In genomic region chr2:51998890-51999289, GRCh38 we compare ENCODE assay signal across 38 cellular contexts.
"Had no signal": no experiment of that assay in that cellular context is flagged by ENCODE, and none has a peak within 500 bp of the region (broad histone marks: within the 10 kb centered on the region; RNA-seq: fewer than 3 reads in every experiment).

No MANE protein-coding gene starts in this region.

- H3K27ac ChIP-seq: adrenal gland, ascending aorta, body of pancreas, brain microvascular endothelial cell, breast epithelium, cardiac muscle cell had no signal

- H3K4me1 ChIP-seq: adrenal gland, body of pancreas, breast epithelium had no signal

- H3K4me3 Mint-ChIP-seq: activated naive CD4-positive, alpha-beta T cell treated with anti-CD3 and anti-CD28 coated beads for 36 hours; activated naive CD4-positive, alpha-beta T cell treated with anti-CD3 and anti-CD28 coated beads, Interleukin-2, amount 10 ng/mL, durations not matched to agents 7 days and 5 days; activated naive CD4-positive, alpha-beta T cell treated with anti-CD3 and anti-CD28 coated beads, Interleukin-2, amount 50 U/mL, for 24 hours; activated naive CD8-positive, alpha-beta T cell; activated naive CD8-positive, alpha-beta T cell treated with anti-CD3 and anti-CD28 coated beads for 36 hours; activated naive CD8-positive, alpha-beta T cell treated with anti-CD3 and anti-CD28 coated beads, Interleukin-2, amount 10 ng/mL, durations not matched to agents 7 days and 5 days; activated naive CD8-positive, alpha-beta T cell treated with anti-CD3 and anti-CD28 coated beads, Interleukin-2, amount 50 U/mL, for 24 hours; activated T-cell treated with anti-CD3 and anti-CD28 coated beads, Interleukin-2, amount 50 U/mL, for 24 hours; activated T-cell treated with anti-CD3 and anti-CD28 coated beads, Interleukin-2, amount 50 U/mL, for 4 hours; activated T-cell treated with anti-CD3 and anti-CD28 coated beads, Interleukin-2, amount 50 U/mL, for 72 hours; activated T-helper 1 cell treated with anti-CD3 and anti-CD28 coated beads, Interleukin-12 subunit alpha, Interleukin-12 subunit beta, Interleukin-2, Interleukin-4 antibody, amounts not matched to agents 30 ng/mL and 10 ng/mL and 1 ng/mL, durations not matched to agents 14 hours and 24 hours and 36 hours; activated T-helper 17 cell treated with anti-CD3 and anti-CD28 coated beads, Interleukin-2, amount 50 U/mL, for 72 hours; brain; central memory CD8-positive, alpha-beta T cell had no signal

- H3K4me1 Mint-ChIP-seq: activated naive CD4-positive, alpha-beta T cell treated with anti-CD3 and anti-CD28 coated beads, Interleukin-2, amount 10 ng/mL, durations not matched to agents 7 days and 5 days; activated naive CD4-positive, alpha-beta T cell treated with anti-CD3 and anti-CD28 coated beads, Interleukin-2, amount 50 U/mL, for 24 hours; activated naive CD8-positive, alpha-beta T cell treated with anti-CD3 and anti-CD28 coated beads for 36 hours; activated naive CD8-positive, alpha-beta T cell treated with anti-CD3 and anti-CD28 coated beads, Interleukin-2, amount 10 ng/mL, durations not matched to agents 7 days and 5 days; activated naive CD8-positive, alpha-beta T cell treated with anti-CD3 and anti-CD28 coated beads, Interleukin-2, amount 50 U/mL, for 24 hours; activated T-helper 17 cell treated with anti-CD3 and anti-CD28 coated beads, Interleukin-2, amount 50 U/mL, for 72 hours; central memory CD8-positive, alpha-beta T cell had no signal

- H3K36me3 ChIP-seq: adrenal gland, ascending aorta, brain microvascular endothelial cell, breast epithelium, cardiac muscle cell had no signal

- DNase-seq: activated effector memory CD4-positive, alpha-beta T cell treated with anti-CD3 and anti-CD28 coated beads, Interleukin-2, amount 50 U/mL, for 16 hours; activated effector memory CD4-positive, alpha-beta T cell treated with Interleukin-2 at 50 U/mL for 16 hours; activated gamma-delta T cell; activated gamma-delta T cell treated with Interleukin-2 at 50 U/mL for 16 hours; activated naive CD4-positive, alpha-beta T cell; activated naive CD4-positive, alpha-beta T cell treated with anti-CD3 and anti-CD28 coated beads for 36 hours; activated naive CD4-positive, alpha-beta T cell treated with anti-CD3 and anti-CD28 coated beads, Interleukin-2, amount 10 ng/mL, durations not matched to agents 7 days and 5 days; activated naive CD4-positive, alpha-beta T cell treated with anti-CD3 and anti-CD28 coated beads, Interleukin-2, amount 50 U/mL, for 16 hours; activated naive CD4-positive, alpha-beta T cell treated with Interleukin-2 at 50 U/mL for 16 hours; activated naive CD8-positive, alpha-beta T cell treated with anti-CD3 and anti-CD28 coated beads for 36 hours; activated naive CD8-positive, alpha-beta T cell treated with anti-CD3 and anti-CD28 coated beads, Interleukin-2, amount 10 ng/mL, durations not matched to agents 7 days and 5 days; activated naive CD8-positive, alpha-beta T cell treated with anti-CD3 and anti-CD28 coated beads, Interleukin-2, amount 50 U/mL, for 24 hours; activated T-cell treated with anti-CD3 and anti-CD28 coated beads, Interleukin-2, amount 50 U/mL, for 1 hour; activated T-cell treated with anti-CD3 and anti-CD28 coated beads, Interleukin-2, amount 50 U/mL, for 24 hours; activated T-cell treated with anti-CD3 and anti-CD28 coated beads, Interleukin-2, amount 50 U/mL, for 4 hours; activated T-cell treated with anti-CD3 and anti-CD28 coated beads, Interleukin-2, amount 50 U/mL, for 48 hours; activated T-cell treated with anti-CD3 and anti-CD28 coated beads, Interleukin-2, amount 50 U/mL, for 72 hours; adrenal gland; amniotic stem cell; amygdala; anterior cingulate cortex; aorta; body of pancreas; brain microvascular endothelial cell; caudate nucleus; central memory CD4-positive, alpha-beta T cell; cerebellar nuclear complex had no signal

- H3K27me3 ChIP-seq: adrenal gland, ascending aorta, body of pancreas, brain microvascular endothelial cell, breast epithelium, cardiac muscle cell had no signal

- H3K27ac Mint-ChIP-seq: activated naive CD4-positive, alpha-beta T cell treated with anti-CD3 and anti-CD28 coated beads for 36 hours; activated naive CD4-positive, alpha-beta T cell treated with anti-CD3 and anti-CD28 coated beads, Interleukin-2, amount 10 ng/mL, durations not matched to agents 7 days and 5 days; activated naive CD4-positive, alpha-beta T cell treated with anti-CD3 and anti-CD28 coated beads, Interleukin-2, amount 50 U/mL, for 24 hours; activated naive CD4-positive, alpha-beta T cell treated with anti-CD3 and anti-CD28 coated beads, Interleukin-2, amount 50 U/mL, for 72 hours; activated naive CD8-positive, alpha-beta T cell; activated naive CD8-positive, alpha-beta T cell treated with anti-CD3 and anti-CD28 coated beads for 36 hours; activated naive CD8-positive, alpha-beta T cell treated with anti-CD3 and anti-CD28 coated beads, Interleukin-2, amount 10 ng/mL, durations not matched to agents 7 days and 5 days; activated naive CD8-positive, alpha-beta T cell treated with anti-CD3 and anti-CD28 coated beads, Interleukin-2, amount 50 U/mL, for 24 hours; activated T-cell treated with anti-CD3 and anti-CD28 coated beads, Interleukin-2, amount 50 U/mL, for 24 hours; activated T-cell treated with anti-CD3 and anti-CD28 coated beads, Interleukin-2, amount 50 U/mL, for 72 hours; activated T-helper 1 cell treated with anti-CD3 and anti-CD28 coated beads, Interleukin-12 subunit alpha, Interleukin-12 subunit beta, Interleukin-2, Interleukin-4 antibody, amounts not matched to agents 30 ng/mL and 10 ng/mL and 1 ng/mL, durations not matched to agents 14 hours and 24 hours and 36 hours; activated T-helper 17 cell treated with anti-CD3 and anti-CD28 coated beads, Interleukin-2, amount 50 U/mL, for 72 hours; activated T-helper 2 cell treated with anti-CD3 and anti-CD28 coated beads, Interferon-gamma antibody, Interleukin-2, Interleukin-4, amounts not matched to agents 10 μg/mL and 5 μg/mL and 100 μg/mL, durations not matched to agents 14 hours and 24 hours and 36 hours; brain had no signal

- H3K4me3 ChIP-seq: adrenal gland, ascending aorta, body of pancreas, breast epithelium, cardiac muscle cell had no signal

- ATAC-seq: activated naive CD4-positive, alpha-beta T cell treated with anti-CD3 and anti-CD28 coated beads, Interleukin-2, amount 50 U/mL, for 72 hours; activated naive CD8-positive, alpha-beta T cell treated with anti-CD3 and anti-CD28 coated beads, Interleukin-2, amount 50 U/mL, for 24 hours; activated T-cell treated with anti-CD3 and anti-CD28 coated beads, Interleukin-2, amount 50 U/mL, for 4 hours; activated T-cell treated with anti-CD3 and anti-CD28 coated beads, Interleukin-2, amount 50 U/mL, for 72 hours; activated T-helper 17 cell treated with anti-CD3 and anti-CD28 coated beads, Interleukin-2, amount 50 U/mL, for 72 hours; body of pancreas had no signal

- H3K36me3 Mint-ChIP-seq: activated naive CD4-positive, alpha-beta T cell treated with anti-CD3 and anti-CD28 coated beads, Interleukin-2, amount 10 ng/mL, durations not matched to agents 7 days and 5 days; activated naive CD4-positive, alpha-beta T cell treated with anti-CD3 and anti-CD28 coated beads, Interleukin-2, amount 50 U/mL, for 24 hours; activated naive CD8-positive, alpha-beta T cell; activated naive CD8-positive, alpha-beta T cell treated with anti-CD3 and anti-CD28 coated beads for 36 hours; activated naive CD8-positive, alpha-beta T cell treated with anti-CD3 and anti-CD28 coated beads, Interleukin-2, amount 10 ng/mL, durations not matched to agents 7 days and 5 days; brain had no signal

- H3K9me3 ChIP-seq: adrenal gland, ascending aorta, body of pancreas, breast epithelium had no signal

- H3K27me3 Mint-ChIP-seq: activated naive CD4-positive, alpha-beta T cell treated with anti-CD3 and anti-CD28 coated beads, Interleukin-2, amount 10 ng/mL, durations not matched to agents 7 days and 5 days; activated naive CD4-positive, alpha-beta T cell treated with anti-CD3 and anti-CD28 coated beads, Interleukin-2, amount 50 U/mL, for 24 hours; activated naive CD8-positive, alpha-beta T cell; activated naive CD8-positive, alpha-beta T cell treated with anti-CD3 and anti-CD28 coated beads for 36 hours; activated naive CD8-positive, alpha-beta T cell treated with anti-CD3 and anti-CD28 coated beads, Interleukin-2, amount 10 ng/mL, durations not matched to agents 7 days and 5 days; activated naive CD8-positive, alpha-beta T cell treated with anti-CD3 and anti-CD28 coated beads, Interleukin-2, amount 50 U/mL, for 24 hours; activated T-cell treated with anti-CD3 and anti-CD28 coated beads, Interleukin-2, amount 50 U/mL, for 24 hours; activated T-helper 17 cell treated with anti-CD3 and anti-CD28 coated beads, Interleukin-2, amount 50 U/mL, for 72 hours; brain; central memory CD8-positive, alpha-beta T cell had no signal
